In the genomic region with DNA sequence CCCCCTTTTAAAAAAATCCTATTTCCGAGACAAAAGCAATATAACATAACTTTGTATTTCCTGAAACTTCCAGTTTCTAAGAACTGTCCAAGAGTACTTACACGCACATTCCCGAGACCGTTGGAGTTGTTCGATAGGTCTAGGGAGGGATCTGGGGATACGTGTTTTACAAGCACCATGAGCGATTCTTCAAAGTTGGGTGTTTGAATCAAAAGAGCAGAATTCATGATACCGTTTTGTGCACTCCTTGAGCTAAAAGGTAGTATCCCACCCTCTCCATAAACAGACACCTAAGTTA, we compare ENCODE assay signal across 8 cellular contexts. TPM values are rescaled to one million over a fixed set of nuclear protein-coding genes. Genes with fewer than 3 reads are reported as not detected.
DNase-seq lines count a peak whose midpoint lies in the region; ATAC-seq, FAIRE-seq and TF ChIP-seq lines count a peak whose summit lies in the region.

No MANE protein-coding gene starts in this region.

- TSS peak; percentile 91 for BruUV-seq in PC-3 (replicated peaks; lab: Mats Ljungman, UMichigan)
- TSS peak; percentile 83 for BruUV-seq in endothelial cell of umbilical vein (replicated peaks; lab: Mats Ljungman, UMichigan)

- no peaks in the 10 kb centered on the region for H3K9me1 ChIP-seq in endothelial cell of umbilical vein (replicated peaks; ENCODE audit: control insufficient read depth, extremely low read depth, insufficient read depth, low read length)

- CTCF ChIA-PET in PC-3 (lab: Charles Lee) (no interaction called here), endothelial cell of umbilical vein (lab: Charles Lee) (interaction anchor here (1.1 to 2.8 kb wide), 2 partner anchors 9 to 475 kb away, joined by 4 to 11 read pairs; no protein-coding TSS in a partner anchor)

- H3K36me3 ChIP-seq in PC-3 (ENCODE audit: low read depth, low read length) (no peaks in the 10 kb centered on the region), endothelial cell of umbilical vein (ENCODE audit: control insufficient read depth in 2 of 2, extremely low read depth in 1 of 2, insufficient read depth in 2 of 2, low read length in 2 of 2) (no peaks in the 10 kb centered on the region), ovary (no peaks in the 10 kb centered on the region)

- dilution Hi-C loops in endothelial cell of umbilical vein (cut with MboI; ENCODE audit: extremely low pct_ligation_motif_present, low sequenced_read_pairs), result no loop called here

- no peaks in the 10 kb centered on the region for H3K9me2 ChIP-seq in PC-3 (replicated peaks; ENCODE audit: low read length)

- H3F3A ChIP-seq in PC-3 (ENCODE audit: low read length, unreplicated experiment), result no peaks in the 10 kb centered on the region

- H4K20me1 ChIP-seq in PC-3 (ENCODE audit: low read length) (peaks cover 11% of the 10 kb centered on the region; the same call in 1 of the 2 replicates), endothelial cell of umbilical vein (replicated peaks; ENCODE audit: control insufficient read depth, extremely low read depth, insufficient read depth, low read length) (no peaks in the 10 kb centered on the region)

- H3K9me3 ChIP-seq in PC-3 (ENCODE audit: low read length) (no peaks in the 10 kb centered on the region), endothelial cell of umbilical vein (replicated peaks; ENCODE audit: control insufficient read depth, insufficient read depth, low read length) (no peaks in the 10 kb centered on the region), ovary (no peaks in the 10 kb centered on the region)

- POLR2A ChIA-PET in PC-3 (lab: Charles Lee; ENCODE audit: unreplicated experiment), result interaction anchor here (0.6 kb wide), 1 partner anchor 9 kb away, joined by 3 read pairs; no protein-coding TSS in a partner anchor
- POLR2A ChIA-PET in endothelial cell of umbilical vein (lab: Charles Lee), result interaction anchor here (1.0 kb wide), 1 partner anchor 694 kb away, joined by 3 read pairs; the partner anchor contains the start of gene ITPR1

- intact Hi-C loops in PC-3 (cut with micrococcal nuclease), result loop anchor here (1.0 to 5.0 kb wide), 4 partner anchors 50 to 780 kb away; partner anchors contain the start of gene ARL8B
- intact Hi-C loops in endothelial cell of umbilical vein (cut with micrococcal nuclease), result loop anchor here (1.0 to 5.0 kb wide), 7 partner anchors 8 to 695 kb away; partner anchors contain the start of genes ARL8B, BHLHE40 and ITPR1
- intact Hi-C loops in ovary (cut with DNase I), result loop anchor here in 2 of 4 donors (5.0 kb wide), 1 partner anchor 65 kb away; the partner anchor contains the start of gene ARL8B (in 2 of the 2)

- peak overlapping the region; percentile 82 for H3K9ac ChIP-seq in PC-3 (ENCODE audit: low read length)
- peak overlapping the region; percentile 92 for H3K9ac ChIP-seq in endothelial cell of umbilical vein (replicated peaks; ENCODE audit: extremely low read depth, insufficient read depth, low read length)

- H3K4me3 ChIP-seq in GM12864 (ENCODE audit: low read depth, low read length), result peak overlapping the region; percentile 79
- peak overlapping the region; percentile 75 for H3K4me3 ChIP-seq in PC-3 (ENCODE audit: low read length)
- peak overlapping the region; percentile 32 to 80 (median 58) for H3K4me3 ChIP-seq in endothelial cell of umbilical vein (replicated peaks in 1 of 3; ENCODE audit: insufficient read depth in 1 of 3, low read depth in 1 of 3, low read length in 3 of 3)
- peak overlapping the region; percentile 50 for H3K4me3 ChIP-seq in ovary

- ATAC-seq in PC-3, result peak; percentile 1
- ATAC-seq in HG02571 (IDR thresholded peaks at IDR 0.05; ENCODE audit: unreplicated experiment), result no peak
- no peak for ATAC-seq in GM19463 (IDR thresholded peaks at IDR 0.05; ENCODE audit: unreplicated experiment)
- no peak for ATAC-seq in left lobe of liver

- H3K79me2 ChIP-seq in PC-3 (ENCODE audit: low read length), result peaks cover 43% of the 10 kb centered on the region
- H3K79me2 ChIP-seq in endothelial cell of umbilical vein (ENCODE audit: control insufficient read depth, insufficient read depth, low read length), result peaks cover 41% of the 10 kb centered on the region

- H2AFZ ChIP-seq in PC-3 (ENCODE audit: low read length) (peak overlapping the region; percentile 90), endothelial cell of umbilical vein (ENCODE audit: low read depth, low read length) (peak overlapping the region; percentile 32)

- H3K4me1 ChIP-seq in PC-3 (ENCODE audit: insufficient read depth, low read length) (peaks cover 26% of the 10 kb centered on the region; the same call in 1 of the 2 replicates), endothelial cell of umbilical vein (ENCODE audit: control insufficient read depth, extremely low read depth, insufficient read depth, low read length) (peaks cover 27% of the 10 kb centered on the region), ovary (ENCODE audit: insufficient read depth) (peaks cover 6% of the 10 kb centered on the region)

- H3K4me2 ChIP-seq in PC-3 (ENCODE audit: low read length), result peak overlapping the region; percentile 97
- H3K4me2 ChIP-seq in endothelial cell of umbilical vein (ENCODE audit: insufficient read depth, low read length), result peak overlapping the region; percentile 96

- 0 to 3% (median 1%) methylated on average over 8 of the region's 8 CpGs for WGBS in ovary, 3 donors

- FAIRE-seq in endothelial cell of umbilical vein (lab: Jason Lieb, UNC), result no peak

- DNase-seq in GM12864 (ENCODE audit: low read depth) (no peak), PC-3 (peak; percentile 33), endothelial cell of umbilical vein (ENCODE audit: low read depth, low spot score) (no peak), ovary (no peak), NCI-H446 (lab: John Stamatoyannopoulos, UW) (no peak), left lobe of liver (ENCODE audit: low spot score) (no peak)

- H3K27me3 ChIP-seq in PC-3 (ENCODE audit: low read length) (no peaks in the 10 kb centered on the region), endothelial cell of umbilical vein (ENCODE audit: control insufficient read depth in 2 of 2, insufficient read depth in 2 of 2, low read length in 2 of 2) (no peaks in the 10 kb centered on the region), ovary (no peaks in the 10 kb centered on the region)

- TF ChIP-seq POLR2A in endothelial cell of umbilical vein (IDR thresholded peaks at IDR 0.05; ENCODE audit: low read depth, low read length) (no peak), ovary (IDR thresholded peaks at IDR 0.05) (no peak)

- H3K27ac ChIP-seq in PC-3 (ENCODE audit: low read length) (peak overlapping the region; percentile 19), endothelial cell of umbilical vein (ENCODE audit: insufficient read depth, low read depth, low read length) (peak overlapping the region; percentile 91), ovary (peak overlapping the region; percentile 10 to 65)

- TF ChIP-seq CTCF in GM12864 (IDR thresholded peaks at IDR 0.05; ENCODE audit: low read depth, low read length, missing control alignments), result no peak
- TF ChIP-seq CTCF in PC-3 (conservative IDR thresholded peaks at IDR 0.05; ENCODE audit: low read depth, low read length), result no peak
- TF ChIP-seq CTCF in endothelial cell of umbilical vein (IDR thresholded peaks at IDR 0.05; ENCODE audit: extremely low read depth in 1 of 2, insufficient read depth in 1 of 2, low read depth in 1 of 2, low read length in 2 of 2), result no peak
- no peak for TF ChIP-seq CTCF in ovary (IDR thresholded peaks at IDR 0.05)

- TF ChIP-seq EP300 in ovary (IDR thresholded peaks at IDR 0.05), result no peak

TF ChIP-seq in endothelial cell of umbilical vein, 7 proteins besides CTCF, POLR2A, EP300 and RAD21:
- TF ChIP-seq, protein P1, sequence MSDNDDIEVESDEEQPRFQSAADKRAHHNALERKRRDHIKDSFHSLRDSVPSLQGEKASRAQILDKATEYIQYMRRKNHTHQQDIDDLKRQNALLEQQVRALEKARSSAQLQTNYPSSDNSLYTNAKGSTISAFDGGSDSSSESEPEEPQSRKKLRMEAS (IDR thresholded peaks at IDR 0.05; ENCODE audit: insufficient read depth, insufficient read length), result no peak
- TF ChIP-seq FOS (IDR thresholded peaks at IDR 0.05; ENCODE audit: borderline replicate concordance, insufficient read depth, low read length), result no peak
- TF ChIP-seq GATA2 (IDR thresholded peaks at IDR 0.05; ENCODE audit: insufficient read depth, insufficient read length, low read depth, low read length), result no peak
- TF ChIP-seq EZH2 (IDR thresholded peaks at IDR 0.05; ENCODE audit: borderline replicate concordance, low read depth, low read length, severe bottlenecking), result no peak

RNA-seq across cellular contexts. Expression of gene EDEM1, which starts 0.7 kb away (rescaled TPM):
- total RNA-seq in PC-3 (2014; rRNA removed) (39.4 and 49.6 TPM in 2 replicates), endothelial cell of umbilical vein (61.1 and 65.4 TPM in 2 replicates), ovary (10 to 100 TPM; 19.5 to 43.4 (median 31.5) TPM), left lobe of liver (81.1 TPM)
- polyA plus RNA-seq in endothelial cell of umbilical vein (19.1 and 19.4 TPM in 2 replicates), ovary (10 to 100 TPM; 11.5 to 14.3 TPM)
- 17.5 and 20.8 TPM in 2 replicates for polyA plus RNA-seq in endothelial cell of umbilical vein (2011; cell fraction: cytosol; rRNA removed)
- 39.2 and 44.3 TPM in 2 replicates for polyA plus RNA-seq in endothelial cell of umbilical vein (2011; cell fraction: nucleus; rRNA removed)
- polyA plus RNA-seq in endothelial cell of umbilical vein (2012), result 28.9 and 34.0 TPM in 2 replicates
- polyA minus RNA-seq in endothelial cell of umbilical vein, result 50.1 and 54.7 TPM in 2 replicates
- polyA minus RNA-seq in endothelial cell of umbilical vein (2011; cell fraction: cytosol; rRNA and poly(A)+ RNA removed), result 22.5 TPM
- polyA minus RNA-seq in endothelial cell of umbilical vein (2011; cell fraction: nucleus; rRNA and poly(A)+ RNA removed), result 38.2 and 49.6 TPM in 2 replicates

Comparison
In these comparisons a context has a peak if more than half of its experiments do, and no peak if none do; other contexts are left out.
1. H3K27ac ChIP-seq: peak in every context shown above with its lines; median percentile 91 in endothelial cell of umbilical vein; 38 in ovary; 19 in PC-3.